ENCODE assay signal across 18 cellular contexts in genomic region chr2:96098900-96099590, GRCh38. TPM values are rescaled to one million over a fixed set of nuclear protein-coding genes. Genes with fewer than 3 reads are reported as not detected.
DNase-seq lines count a peak whose midpoint lies in the region; ATAC-seq and TF ChIP-seq lines count a peak whose summit lies in the region.
"Had no signal": no experiment of that assay in that cellular context is flagged by ENCODE, and none has a peak within 500 bp of the region (broad histone marks: within the 10 kb centered on the region; RNA-seq: fewer than 3 reads in every experiment).

No MANE protein-coding gene starts in this region.

- H3K27ac ChIP-seq in prostate gland = peak overlapping the region; percentile 49 to 61
- H3K27ac ChIP-seq: pancreas had no signal

- H3K9me3 ChIP-seq in prostate gland = no peaks in the 10 kb centered on the region
- H3K9me3 ChIP-seq: pancreas had no signal

- peak; percentile 11 for DNase-seq in ELF-1 (ENCODE audit: low read depth, low spot score)
- DNase-seq in activated T-helper 2 cell treated with anti-CD3 and anti-CD28 coated beads, Interferon-gamma antibody, Interleukin-2, Interleukin-4, amounts not matched to agents 10 μg/mL and 5 μg/mL and 100 μg/mL, durations not matched to agents 14 hours and 24 hours and 36 hours (ENCODE audit: low spot score) = peak; percentile 6
- peak; percentile 85 for DNase-seq in left ventricle myocardium superior
- DNase-seq in prostate gland (ENCODE audit: low spot score) = no peak
- DNase-seq in T-helper 2 cell treated with Interferon-gamma antibody and Interleukin-4, amounts not matched to agents 5 μg/mL and 100 μg/mL, for 36 hours (ENCODE audit: low spot score) = no peak
- no peak for DNase-seq in NCI-H1105 treated with DMSO at 0.1 percent for 48 hours (lab: John Stamatoyannopoulos, UW)
- DNase-seq in NCI-H2227 (lab: John Stamatoyannopoulos, UW; ENCODE audit: unreplicated experiment) = no peak
- DNase-seq in cerebellum (ENCODE audit: low spot score) = no peak
- DNase-seq: amniotic stem cell; C1 segment of cervical spinal cord; foreskin melanocyte; NCI-H1105; NCI-H526; stimulated activated CD4-positive, alpha-beta T cell treated with anti-CD3 and anti-CD28 coated beads, Interleukin-2, amount 100 ng/mL, for 48 hours; stimulated activated naive CD4-positive, alpha-beta T cell; T-helper 9 cell had no signal

- ATAC-seq in left ventricle myocardium superior = peak; percentile 95
- ATAC-seq: left colon, pancreas had no signal

- no peak overlapping the region for H3K27ac Mint-ChIP-seq in activated T-helper 2 cell treated with anti-CD3 and anti-CD28 coated beads, Interferon-gamma antibody, Interleukin-2, Interleukin-4, amounts not matched to agents 10 μg/mL and 5 μg/mL and 100 μg/mL, durations not matched to agents 14 hours and 24 hours and 36 hours
- H3K27ac Mint-ChIP-seq in T-helper 2 cell treated with Interferon-gamma antibody and Interleukin-4, amounts not matched to agents 5 μg/mL and 100 μg/mL, for 36 hours = no peak overlapping the region

- TF ChIP-seq POLR2A in prostate gland (IDR thresholded peaks at IDR 0.05) = no peak

- H3K27me3 Mint-ChIP-seq in activated T-helper 2 cell treated with anti-CD3 and anti-CD28 coated beads, Interferon-gamma antibody, Interleukin-2, Interleukin-4, amounts not matched to agents 10 μg/mL and 5 μg/mL and 100 μg/mL, durations not matched to agents 14 hours and 24 hours and 36 hours (ENCODE audit: low read depth) = peaks cover 10% of the 10 kb centered on the region
- H3K27me3 Mint-ChIP-seq in T-helper 2 cell treated with Interferon-gamma antibody and Interleukin-4, amounts not matched to agents 5 μg/mL and 100 μg/mL, for 36 hours (ENCODE audit: low read depth) = peaks cover 9% of the 10 kb centered on the region

- H3K36me3 Mint-ChIP-seq in activated T-helper 2 cell treated with anti-CD3 and anti-CD28 coated beads, Interferon-gamma antibody, Interleukin-2, Interleukin-4, amounts not matched to agents 10 μg/mL and 5 μg/mL and 100 μg/mL, durations not matched to agents 14 hours and 24 hours and 36 hours (ENCODE audit: low read depth) = no peaks in the 10 kb centered on the region
- H3K36me3 Mint-ChIP-seq in T-helper 2 cell treated with Interferon-gamma antibody and Interleukin-4, amounts not matched to agents 5 μg/mL and 100 μg/mL, for 36 hours (ENCODE audit: low read depth) = no peaks in the 10 kb centered on the region

- H3K4me1 Mint-ChIP-seq in activated T-helper 2 cell treated with anti-CD3 and anti-CD28 coated beads, Interferon-gamma antibody, Interleukin-2, Interleukin-4, amounts not matched to agents 10 μg/mL and 5 μg/mL and 100 μg/mL, durations not matched to agents 14 hours and 24 hours and 36 hours (ENCODE audit: low read depth) = no peaks in the 10 kb centered on the region
- no peaks in the 10 kb centered on the region for H3K4me1 Mint-ChIP-seq in T-helper 2 cell treated with Interferon-gamma antibody and Interleukin-4, amounts not matched to agents 5 μg/mL and 100 μg/mL, for 36 hours (ENCODE audit: low read depth)

- H3K4me3 Mint-ChIP-seq in activated T-helper 2 cell treated with anti-CD3 and anti-CD28 coated beads, Interferon-gamma antibody, Interleukin-2, Interleukin-4, amounts not matched to agents 10 μg/mL and 5 μg/mL and 100 μg/mL, durations not matched to agents 14 hours and 24 hours and 36 hours (ENCODE audit: low read depth) = no peak overlapping the region
- H3K4me3 Mint-ChIP-seq in T-helper 2 cell treated with Interferon-gamma antibody and Interleukin-4, amounts not matched to agents 5 μg/mL and 100 μg/mL, for 36 hours = no peak overlapping the region

- H3K9me3 Mint-ChIP-seq in activated T-helper 2 cell treated with anti-CD3 and anti-CD28 coated beads, Interferon-gamma antibody, Interleukin-2, Interleukin-4, amounts not matched to agents 10 μg/mL and 5 μg/mL and 100 μg/mL, durations not matched to agents 14 hours and 24 hours and 36 hours = no peaks in the 10 kb centered on the region
- no peaks in the 10 kb centered on the region for H3K9me3 Mint-ChIP-seq in T-helper 2 cell treated with Interferon-gamma antibody and Interleukin-4, amounts not matched to agents 5 μg/mL and 100 μg/mL, for 36 hours

- intact Hi-C loops in activated T-helper 2 cell treated with anti-CD3 and anti-CD28 coated beads, Interferon-gamma antibody, Interleukin-2, Interleukin-4, amounts not matched to agents 10 μg/mL and 5 μg/mL and 100 μg/mL, durations not matched to agents 14 hours and 24 hours and 36 hours (cut with micrococcal nuclease) = no loop called here
- intact Hi-C loops in left ventricle myocardium superior (cut with micrococcal nuclease) (no loop called here), prostate gland (cut with DNase I) (no loop called here)

- no peaks in the 10 kb centered on the region for H3K36me3 ChIP-seq in prostate gland
- H3K36me3 ChIP-seq: pancreas had no signal

- no peak overlapping the region for H3K4me3 ChIP-seq in prostate gland
- H3K4me3 ChIP-seq: pancreas had no signal

- WGBS in prostate gland = 73% methylated on average over 11 of the region's 11 CpGs

- no peaks in the 10 kb centered on the region for H3K27me3 ChIP-seq in prostate gland (replicated peaks; ENCODE audit: insufficient read depth)
- H3K27me3 ChIP-seq: pancreas had no signal

- no peak for TF ChIP-seq CTCF in prostate gland (IDR thresholded peaks at IDR 0.05)

- H3K4me1 ChIP-seq in prostate gland (replicated peaks) = no peaks in the 10 kb centered on the region
- H3K4me1 ChIP-seq: pancreas had no signal

RNA-seq across cellular contexts. Expression of gene ADRA2B, which starts 17.3 kb away (rescaled TPM):
- 0.09 and 0.21 TPM in 2 replicates for total RNA-seq in activated T-helper 2 cell treated with anti-CD3 and anti-CD28 coated beads, Interferon-gamma antibody, Interleukin-2, Interleukin-4, amounts not matched to agents 10 μg/mL and 5 μg/mL and 100 μg/mL, durations not matched to agents 14 hours and 24 hours and 36 hours
- total RNA-seq in left ventricle myocardium superior = 5.0 TPM
- total RNA-seq in prostate gland = 1 to 10 TPM in 1 of 2 donors, under 1 TPM in 1; 0.23 to 5.0 TPM
- total RNA-seq in cerebellum = not detected

RNA-seq across cellular contexts. Expression of gene ASTL, which starts 39.3 kb away (rescaled TPM):
- 1.3 and 1.5 TPM in 2 replicates for total RNA-seq in activated T-helper 2 cell treated with anti-CD3 and anti-CD28 coated beads, Interferon-gamma antibody, Interleukin-2, Interleukin-4, amounts not matched to agents 10 μg/mL and 5 μg/mL and 100 μg/mL, durations not matched to agents 14 hours and 24 hours and 36 hours
- not detected for total RNA-seq in left ventricle myocardium superior
- total RNA-seq in prostate gland = under 1 TPM in 1 of 2 donors, not detected in 1; 0.57 TPM
- total RNA-seq in cerebellum = not detected
- total RNA-seq: pancreas had no signal

RNA-seq across cellular contexts. Expression of gene DUSP2, which starts 46.2 kb away (rescaled TPM):
- 238 and 260 TPM in 2 replicates for total RNA-seq in activated T-helper 2 cell treated with anti-CD3 and anti-CD28 coated beads, Interferon-gamma antibody, Interleukin-2, Interleukin-4, amounts not matched to agents 10 μg/mL and 5 μg/mL and 100 μg/mL, durations not matched to agents 14 hours and 24 hours and 36 hours
- total RNA-seq in left ventricle myocardium superior (1.9 TPM), prostate gland (10 to 100 TPM in 1 of 2 donors, 1 to 10 TPM in 1; 5.2 to 45.7 TPM), cerebellum (4.1 TPM)

Comparison
In these comparisons a context has a peak if more than half of its experiments do, and no peak if none do; other contexts are left out.
1. DNase-seq: peak in ELF-1 (single experiment), activated T-helper 2 cell treated with anti-CD3 and anti-CD28 coated beads, Interferon-gamma antibody, Interleukin-2, Interleukin-4, amounts not matched to agents 10 μg/mL and 5 μg/mL and 100 μg/mL, durations not matched to agents 14 hours and 24 hours and 36 hours (single experiment) and left ventricle myocardium superior (single experiment); none in prostate gland (single experiment), T-helper 2 cell treated with Interferon-gamma antibody and Interleukin-4, amounts not matched to agents 5 μg/mL and 100 μg/mL, for 36 hours (single experiment), NCI-H1105 treated with DMSO at 0.1 percent for 48 hours (single experiment), NCI-H2227 (single experiment) and cerebellum (single experiment).